In genomic region chr3:141328286-141329166, GRCh38 we compare ENCODE assay signal across 11 cellular contexts. TPM values are rescaled to one million over a fixed set of nuclear protein-coding genes. Genes with fewer than 3 reads are reported as not detected.
A peak's percentile ranks its signal among the peaks of the same experiment; 100 is the strongest.
DNase-seq lines count a peak whose midpoint lies in the region; ATAC-seq and TF ChIP-seq lines count a peak whose summit lies in the region.
"Had no signal": no experiment of that assay in that cellular context is flagged by ENCODE, and none has a peak within 500 bp of the region (broad histone marks: within the 10 kb centered on the region; RNA-seq: fewer than 3 reads in every experiment).

No MANE protein-coding gene starts in this region.

- no peaks in the 10 kb centered on the region for H3K36me3 Mint-ChIP-seq in activated CD4-positive, alpha-beta T cell treated with anti-CD3 and anti-CD28 coated beads, Interleukin-2, amount 10 ng/mL, durations not matched to agents 24 days and 14 days (ENCODE audit: low read depth)
- H3K36me3 Mint-ChIP-seq in endothelial cell (ENCODE audit: low read depth, unreplicated experiment): no peaks in the 10 kb centered on the region
- H3K36me3 Mint-ChIP-seq: T-cell had no signal

- H3K27ac Mint-ChIP-seq in activated CD4-positive, alpha-beta T cell treated with anti-CD3 and anti-CD28 coated beads, Interleukin-2, amount 10 ng/mL, durations not matched to agents 24 days and 14 days: peak overlapping the region; percentile 5
- H3K27ac Mint-ChIP-seq in endothelial cell (ENCODE audit: unreplicated experiment): no peak overlapping the region
- H3K27ac Mint-ChIP-seq: T-cell had no signal

- intact Hi-C loops in activated CD4-positive, alpha-beta T cell treated with anti-CD3 and anti-CD28 coated beads, Interleukin-2, amount 10 ng/mL, durations not matched to agents 24 days and 14 days (cut with micrococcal nuclease): no loop called here
- intact Hi-C loops in left ventricle myocardium superior (cut with micrococcal nuclease): no loop called here

- no peaks in the 10 kb centered on the region for H3K9me3 Mint-ChIP-seq in activated CD4-positive, alpha-beta T cell treated with anti-CD3 and anti-CD28 coated beads, Interleukin-2, amount 10 ng/mL, durations not matched to agents 24 days and 14 days
- H3K9me3 Mint-ChIP-seq in endothelial cell (ENCODE audit: unreplicated experiment): no peaks in the 10 kb centered on the region
- H3K9me3 Mint-ChIP-seq: T-cell had no signal

- H3K4me1 Mint-ChIP-seq in activated CD4-positive, alpha-beta T cell treated with anti-CD3 and anti-CD28 coated beads, Interleukin-2, amount 10 ng/mL, durations not matched to agents 24 days and 14 days: peaks cover 14% of the 10 kb centered on the region
- peaks cover 7% of the 10 kb centered on the region for H3K4me1 Mint-ChIP-seq in endothelial cell (ENCODE audit: unreplicated experiment)

- ATAC-seq in GM19395 (IDR thresholded peaks at IDR 0.05; ENCODE audit: unreplicated experiment) (peak; percentile 51), HG02973 (IDR thresholded peaks at IDR 0.05; ENCODE audit: unreplicated experiment) (peak; percentile 49), left ventricle myocardium superior (peak; percentile 49)
- ATAC-seq: T-cell had no signal

- H3K4me3 Mint-ChIP-seq in activated CD4-positive, alpha-beta T cell treated with anti-CD3 and anti-CD28 coated beads, Interleukin-2, amount 10 ng/mL, durations not matched to agents 24 days and 14 days: no peak overlapping the region
- no peak overlapping the region for H3K4me3 Mint-ChIP-seq in endothelial cell (ENCODE audit: unreplicated experiment)
- H3K4me3 Mint-ChIP-seq: T-cell had no signal

- H3K27me3 Mint-ChIP-seq in activated CD4-positive, alpha-beta T cell treated with anti-CD3 and anti-CD28 coated beads, Interleukin-2, amount 10 ng/mL, durations not matched to agents 24 days and 14 days: no peaks in the 10 kb centered on the region
- no peaks in the 10 kb centered on the region for H3K27me3 Mint-ChIP-seq in endothelial cell (ENCODE audit: unreplicated experiment)

- TF ChIP-seq CTCF in endothelial cell (IDR thresholded peaks at IDR 0.05; ENCODE audit: unreplicated experiment): no peak

- DNase-seq in activated CD4-positive, alpha-beta T cell treated with anti-CD3 and anti-CD28 coated beads, Interleukin-2, amount 10 ng/mL, durations not matched to agents 24 days and 14 days: no peak
- DNase-seq in activated CD4-positive, alpha-beta T cell treated with anti-CD3 and anti-CD28 coated beads, Interleukin-2, amount 50 U/mL, for 4 hours: no peak
- peak; percentile 50 for DNase-seq in left ventricle myocardium superior
- no peak for DNase-seq in stimulated activated CD4-positive, alpha-beta T cell treated with anti-CD3 and anti-CD28 coated beads, Interleukin-1b, Interleukin-23, amount 100 ng/mL, for 48 hours
- no peak for DNase-seq in endothelial cell (ENCODE audit: low spot score)
- DNase-seq in mesenteric fat pad (ENCODE audit: low spot score): no peak
- DNase-seq: NCI-H2107; stimulated activated CD4-positive, alpha-beta T cell treated with anti-CD3 and anti-CD28 coated beads, Interleukin-4, amount 100 ng/mL, for 1 hour; T-cell had no signal

RNA-seq across cellular contexts. Expression of gene ZBTB38, which starts 39.8 kb away (rescaled TPM):
- 14.5 and 17.8 TPM in 2 replicates for total RNA-seq in activated CD4-positive, alpha-beta T cell treated with anti-CD3 and anti-CD28 coated beads, Interleukin-2, amount 10 ng/mL, durations not matched to agents 24 days and 14 days
- total RNA-seq in left ventricle myocardium superior: 105 TPM
- 22.5 TPM for total RNA-seq in endothelial cell (ENCODE audit: unreplicated experiment)
- 75.4 TPM for total RNA-seq in mesenteric fat pad
